ENCODE assay signal across 18 cellular contexts in genomic region chr17:78672880-78673371, GRCh38.
DNase-seq lines count a peak whose midpoint lies in the region; ATAC-seq and TF ChIP-seq lines count a peak whose summit lies in the region.
"Had no signal": no experiment of that assay in that cellular context is flagged by ENCODE, and none has a peak within 500 bp of the region (broad histone marks: within the 10 kb centered on the region; RNA-seq: fewer than 3 reads in every experiment).

No MANE protein-coding gene starts in this region.

- no peaks in the 10 kb centered on the region for H3K9me2 ChIP-seq in SK-N-SH

- peak overlapping the region; percentile 27 for H3K27ac Mint-ChIP-seq in activated T-cell treated with anti-CD3 and anti-CD28 coated beads, Interleukin-2, amount 50 U/mL, for 72 hours
- H3K27ac Mint-ChIP-seq: HFFc6, nephron progenitor cell, type B pancreatic cell had no signal

- H3K27me3 ChIP-seq in SK-N-SH (ENCODE audit: insufficient read depth) (no peaks in the 10 kb centered on the region), spleen (replicated peaks in 1 of 7) (no peaks in the 10 kb centered on the region)

- no peak for TF ChIP-seq EP300 in SK-N-SH (IDR thresholded peaks at IDR 0.05; ENCODE audit: borderline replicate concordance in 1 of 2, low read depth in 1 of 2, low read length in 1 of 2)

- H3K4me2 ChIP-seq in SK-N-SH, result no peak overlapping the region
- H3K4me2 ChIP-seq: smooth muscle cell had no signal

- H3K4me1 ChIP-seq in SK-N-SH (ENCODE audit: control insufficient read depth in 1 of 2, insufficient read depth in 2 of 2, low read depth in 1 of 2, low read length in 1 of 2) (no peaks in the 10 kb centered on the region), spleen (peaks cover 0 to 10% (median 4%) of the 10 kb centered on the region in 6 donors)

- TF ChIP-seq CTCF in SK-N-SH (IDR thresholded peaks at IDR 0.05), result no peak
- TF ChIP-seq CTCF in spleen (IDR thresholded peaks at IDR 0.05 in 8 of 11, conservative IDR thresholded peaks at IDR 0.05 in 3 of 11), result no peak

- no peaks in the 10 kb centered on the region for H3K27me3 Mint-ChIP-seq in activated T-cell treated with anti-CD3 and anti-CD28 coated beads, Interleukin-2, amount 50 U/mL, for 72 hours (ENCODE audit: low read depth)
- H3K27me3 Mint-ChIP-seq: type B pancreatic cell had no signal

- H3K27ac ChIP-seq in SK-N-SH (ENCODE audit: low read depth in 2 of 2, low read length in 1 of 2) (peak overlapping the region in 1 of 2 experiments; percentile 11; a peak in 1 of 4 replicates), spleen (no peak overlapping the region)
- H3K27ac ChIP-seq: WERI-Rb-1 had no signal

- intact Hi-C loops in spleen (cut with DNase I; ENCODE audit: low total_unique reads), result no loop called here

- WGBS in SK-N-SH (ENCODE audit: low lambda C conversion rate), result 90% methylated on average over 5 of the region's 5 CpGs
- WGBS in spleen, 5 donors, result 92 to 97% (median 97%) methylated on average over 5 of the region's 5 CpGs

- peaks cover 1% of the 10 kb centered on the region for H3K4me1 Mint-ChIP-seq in activated T-cell treated with anti-CD3 and anti-CD28 coated beads, Interleukin-2, amount 50 U/mL, for 72 hours (ENCODE audit: low read depth)
- H3K4me1 Mint-ChIP-seq: nephron progenitor cell had no signal

- H3K79me2 ChIP-seq in SK-N-SH (ENCODE audit: insufficient read depth), result no peaks in the 10 kb centered on the region

- peaks cover 4% of the 10 kb centered on the region for H3F3A ChIP-seq in SK-N-SH (replicated peaks; ENCODE audit: insufficient read depth)

- POLR2A ChIA-PET in SK-N-SH (lab: Yijun Ruan, JAX), result no interaction called here

- H3K36me3 ChIP-seq in SK-N-SH (replicated peaks in 1 of 2; ENCODE audit: control insufficient read depth in 1 of 2, insufficient read depth in 2 of 2, low read length in 1 of 2), result peaks cover 14 to 43% of the 10 kb centered on the region in 2 experiments
- peaks cover 7 to 87% (median 59%) of the 10 kb centered on the region in 6 donors for H3K36me3 ChIP-seq in spleen

- no peak overlapping the region for H3K9ac ChIP-seq in SK-N-SH

- ATAC-seq in activated T-cell treated with anti-CD3 and anti-CD28 coated beads, Interleukin-2, amount 50 U/mL, for 72 hours (replicated peaks in 1 of 2), result no peak
- no peak for ATAC-seq in HG02759 (IDR thresholded peaks at IDR 0.05; ENCODE audit: unreplicated experiment)

- no peak overlapping the region for H3K4me3 Mint-ChIP-seq in activated T-cell treated with anti-CD3 and anti-CD28 coated beads, Interleukin-2, amount 50 U/mL, for 72 hours
- H3K4me3 Mint-ChIP-seq: HFFc6, nephron progenitor cell, type B pancreatic cell had no signal

- TF ChIP-seq RAD21 in SK-N-SH (IDR thresholded peaks at IDR 0.05; ENCODE audit: low read length), result no peak

- DNase-seq in activated T-cell treated with anti-CD3 and anti-CD28 coated beads, Interleukin-2, amount 50 U/mL, for 72 hours, result no peak
- no peak for DNase-seq in activated T-cell treated with anti-CD3 and anti-CD28 coated beads, Interleukin-2, amount 50 U/mL, for 1 hour
- DNase-seq in SK-N-SH (no peak), foreskin melanocyte (peak; percentile 96), spleen (peak; percentile 55), cerebellar nuclear complex (lab: John Stamatoyannopoulos, UW) (no peak), inferior parietal cortex (ENCODE audit: extremely low spot score) (no peak)
- DNase-seq: activated T-cell treated with anti-CD3 and anti-CD28 coated beads, Interleukin-2, amount 50 U/mL, for 48 hours; HFFc6; kidney; NCI-H1417; NCI-H524 treated with DMSO at 0.1 percent for 48 hours; nephron progenitor cell; RPMI8226; WERI-Rb-1 had no signal

- H2AFZ ChIP-seq in SK-N-SH (ENCODE audit: low read depth), result no peak overlapping the region

- no peak overlapping the region for H3K4me3 ChIP-seq in SK-N-SH (ENCODE audit: low read depth in 2 of 2, low read length in 1 of 2)
- H3K4me3 ChIP-seq in spleen, result no peak overlapping the region
- H3K4me3 ChIP-seq: smooth muscle cell had no signal

- peaks cover 0 to 9% of the 10 kb centered on the region in 2 donors for H3K36me3 Mint-ChIP-seq in activated T-cell treated with anti-CD3 and anti-CD28 coated beads, Interleukin-2, amount 50 U/mL, for 72 hours (ENCODE audit: insufficient read depth in 2 of 2)
- H3K36me3 Mint-ChIP-seq: type B pancreatic cell had no signal

- no peaks in the 10 kb centered on the region for H3K9me3 Mint-ChIP-seq in activated T-cell treated with anti-CD3 and anti-CD28 coated beads, Interleukin-2, amount 50 U/mL, for 72 hours
- H3K9me3 Mint-ChIP-seq: HFFc6, nephron progenitor cell, type B pancreatic cell had no signal

- H3K9me3 ChIP-seq in SK-N-SH (no peaks in the 10 kb centered on the region), spleen (no peaks in the 10 kb centered on the region)

- no peaks in the 10 kb centered on the region for H4K20me1 ChIP-seq in SK-N-SH (ENCODE audit: insufficient read depth)

- CTCF ChIA-PET in SK-N-SH (lab: Yijun Ruan, JAX), result interaction anchor here (2.5 kb wide), 1 partner anchor 36 kb away, joined by 6 read pairs; no protein-coding TSS in a partner anchor

- no peak for TF ChIP-seq POLR2A in spleen (IDR thresholded peaks at IDR 0.05)

TF ChIP-seq in SK-N-SH, 30 proteins besides CTCF, POLR2A, EP300 and RAD21:
- no peak for TF ChIP-seq EZH2phosphoT487 (IDR thresholded peaks at IDR 0.05; ENCODE audit: borderline replicate concordance, low read depth)
- TF ChIP-seq FOSL2 (IDR thresholded peaks at IDR 0.05; ENCODE audit: borderline replicate concordance, low read depth), result peak; percentile 32; the same call in 1 of the 2 replicates
TF ChIP-seq in SK-N-SH: peak in this region for 1.

Comparison
In these comparisons a context has a peak if more than half of its experiments do, and no peak if none do; other contexts are left out.
1. DNase-seq: peak in foreskin melanocyte (single experiment) and spleen (single experiment); none in activated T-cell treated with anti-CD3 and anti-CD28 coated beads, Interleukin-2, amount 50 U/mL, for 72 hours (0 of 2), activated T-cell treated with anti-CD3 and anti-CD28 coated beads, Interleukin-2, amount 50 U/mL, for 1 hour (single experiment), SK-N-SH (single experiment), cerebellar nuclear complex (0 of 2) and inferior parietal cortex (single experiment).